Comparison of ENCODE assay signal across 25 cellular contexts in genomic region chr11:108293229-108293628, GRCh38.
DNase-seq lines count a peak whose midpoint lies in the region; ATAC-seq, FAIRE-seq and TF ChIP-seq lines count a peak whose summit lies in the region.
"Had no signal": no experiment of that assay in that cellular context is flagged by ENCODE, and none has a peak within 500 bp of the region (broad histone marks: within the 10 kb centered on the region; RNA-seq: fewer than 3 reads in every experiment).

No MANE protein-coding gene starts in this region.

- in situ Hi-C loops in HepG2 (cut with HindIII; ENCODE audit: extremely low pct_ligation_motif_present, low pct_unique_long_range_greater_than_20kb) (no loop called here), K562 (cut with MboI) (no loop called here)

- BruUV-seq in HepG2 (replicated peaks; lab: Mats Ljungman, UMichigan): no TSS peak
- no TSS peak for BruUV-seq in K562 (replicated peaks; lab: Mats Ljungman, UMichigan)

- H3K36me3 ChIP-seq in HepG2 (replicated peaks in 1 of 2; ENCODE audit: control insufficient read depth in 1 of 2, insufficient read depth in 2 of 2, low read length in 2 of 2) (peaks cover 3 to 46% of the 10 kb centered on the region in 2 experiments; a peak in 4 of 5 replicates), right lobe of liver (peaks cover 0 to 42% (median 7%) of the 10 kb centered on the region in 4 donors), K562 (ENCODE audit: control insufficient read depth, insufficient read depth, low read length) (peaks cover 7% of the 10 kb centered on the region; the same call in 1 of the 3 replicates), kidney (ENCODE audit: control insufficient read depth in 1 of 2, insufficient read depth in 2 of 2, low read length in 2 of 2) (peaks cover 12 to 16% of the 10 kb centered on the region in 2 donors), smooth muscle cell (ENCODE audit: low read depth) (peaks cover 9% of the 10 kb centered on the region)

- peaks cover 15% of the 10 kb centered on the region for H3K4me1 Mint-ChIP-seq in activated T-cell treated with anti-CD3 and anti-CD28 coated beads, Interleukin-2, amount 50 U/mL, for 24 hours (ENCODE audit: low read depth)
- H3K4me1 Mint-ChIP-seq: CD14-positive monocyte had no signal

- intact Hi-C loops in HepG2 (cut with micrococcal nuclease; ENCODE audit: unreplicated experiment): no loop called here
- intact Hi-C loops in right lobe of liver (cut with DNase I): no loop called here
- intact Hi-C loops in K562 (cut with micrococcal nuclease): no loop called here
- intact Hi-C loops in kidney (cut with DNase I): no loop called here

- H3K4me3 ChIP-seq in HepG2 (replicated peaks in 1 of 3; ENCODE audit: insufficient read depth in 1 of 3, low read depth in 2 of 3, low read length in 3 of 3) (no peak overlapping the region), right lobe of liver (no peak overlapping the region), K562 (no peak overlapping the region), kidney (ENCODE audit: low read length in 2 of 2) (no peak overlapping the region), smooth muscle cell (no peak overlapping the region)
- H3K4me3 ChIP-seq: BLaER1 had no signal

- H3K27me3 Mint-ChIP-seq in activated T-cell treated with anti-CD3 and anti-CD28 coated beads, Interleukin-2, amount 50 U/mL, for 24 hours: no peaks in the 10 kb centered on the region
- H3K27me3 Mint-ChIP-seq: CD4-positive, alpha-beta memory T cell; CD4-positive, CD25-positive, alpha-beta regulatory T cell had no signal

- H3K4me1 ChIP-seq in HepG2 (ENCODE audit: insufficient read depth, low read length) (no peaks in the 10 kb centered on the region), right lobe of liver (no peaks in the 10 kb centered on the region), K562 (replicated peaks in 1 of 2; ENCODE audit: control insufficient read depth in 2 of 2, insufficient read depth in 2 of 2, low read length in 2 of 2) (no peaks in the 10 kb centered on the region), kidney (ENCODE audit: control insufficient read depth in 1 of 2, insufficient read depth in 1 of 2, low read depth in 1 of 2, low read length in 2 of 2) (no peaks in the 10 kb centered on the region), smooth muscle cell (ENCODE audit: low read depth) (no peaks in the 10 kb centered on the region)
- H3K4me1 ChIP-seq: BE2C had no signal

- CTCF ChIA-PET in HepG2 (lab: Yijun Ruan, JAX; ENCODE audit: low intra/inter-chr PET ratio, low total read pairs): no interaction called here
- CTCF ChIA-PET in K562 (lab: Yijun Ruan, JAX; ENCODE audit: low intra/inter-chr PET ratio): no interaction called here

- no peak for DNase-seq in HepG2 (ENCODE audit: low spot score)
- DNase-seq in right lobe of liver: no peak
- DNase-seq in K562 (ENCODE audit: extremely low read depth in 1 of 4, low spot score in 3 of 4): no peak
- DNase-seq in kidney: no peak
- no peak for DNase-seq in smooth muscle cell (lab: John Stamatoyannopoulos, UW; ENCODE audit: unreplicated experiment)
- DNase-seq in activated T-cell treated with anti-CD3 and anti-CD28 coated beads, Interleukin-2, amount 50 U/mL, for 24 hours: no peak
- no peak for DNase-seq in HPDE6-E6E7 (ENCODE audit: extremely low spot score)
- DNase-seq: ACHN; BE2C; C1 segment of cervical spinal cord; CD4-positive, alpha-beta memory T cell; CD4-positive, CD25-positive, alpha-beta regulatory T cell; DMS 273 treated with DMSO at 0.1 percent for 48 hours; DMS153; DMS53; DMS79; DND-41; EL; GF-D8 had no signal

- no peaks in the 10 kb centered on the region for H3K9me1 ChIP-seq in K562 (ENCODE audit: control insufficient read depth, insufficient read depth, low read length)

- H3K9ac ChIP-seq in HepG2 (ENCODE audit: insufficient read depth, low read depth, low read length) (no peak overlapping the region), K562 (ENCODE audit: insufficient read depth in 1 of 2, low read depth in 2 of 2, low read length in 2 of 2) (no peak overlapping the region), kidney (ENCODE audit: low read length in 2 of 2) (no peak overlapping the region), smooth muscle cell (ENCODE audit: low read depth) (no peak overlapping the region)
- H3K9ac ChIP-seq: BLaER1 had no signal

- no peak overlapping the region for H3K4me3 Mint-ChIP-seq in activated T-cell treated with anti-CD3 and anti-CD28 coated beads, Interleukin-2, amount 50 U/mL, for 24 hours
- H3K4me3 Mint-ChIP-seq: CD14-positive monocyte; CD4-positive, alpha-beta memory T cell; CD4-positive, CD25-positive, alpha-beta regulatory T cell had no signal

- H3K27ac Mint-ChIP-seq in activated T-cell treated with anti-CD3 and anti-CD28 coated beads, Interleukin-2, amount 50 U/mL, for 24 hours: no peak overlapping the region
- H3K27ac Mint-ChIP-seq: CD14-positive monocyte; CD4-positive, CD25-positive, alpha-beta regulatory T cell had no signal

- POLR2A ChIA-PET in HepG2 (lab: Yijun Ruan, JAX) (no interaction called here), K562 (lab: Yijun Ruan, JAX) (interaction anchor here (0.7 kb wide), 1 partner anchor 1133 kb away, joined by 3 read pairs; no protein-coding TSS in a partner anchor)

- no peaks in the 10 kb centered on the region for H3K9me3 Mint-ChIP-seq in activated T-cell treated with anti-CD3 and anti-CD28 coated beads, Interleukin-2, amount 50 U/mL, for 24 hours
- H3K9me3 Mint-ChIP-seq: CD14-positive monocyte; CD4-positive, alpha-beta memory T cell; CD4-positive, CD25-positive, alpha-beta regulatory T cell had no signal

- no peaks in the 10 kb centered on the region for H3K9me3 ChIP-seq in HepG2 (ENCODE audit: low read length)
- no peaks in the 10 kb centered on the region for H3K9me3 ChIP-seq in right lobe of liver
- H3K9me3 ChIP-seq in K562 (replicated peaks; ENCODE audit: control insufficient read depth, insufficient read depth, low read depth, low read length): no peaks in the 10 kb centered on the region
- H3K9me3 ChIP-seq in kidney (ENCODE audit: control insufficient read depth in 1 of 2, low read length in 2 of 2): no peaks in the 10 kb centered on the region
- H3K9me3 ChIP-seq in smooth muscle cell (replicated peaks; ENCODE audit: low read depth): no peaks in the 10 kb centered on the region
- H3K9me3 ChIP-seq: BE2C, BLaER1 had no signal

- TF ChIP-seq CTCF in HepG2 (CRISPR knock-in tag; IDR thresholded peaks at IDR 0.05) (no peak), right lobe of liver (IDR thresholded peaks at IDR 0.05) (no peak), K562 (IDR thresholded peaks at IDR 0.05 in 2 of 3, conservative IDR thresholded peaks at IDR 0.05 in 1 of 3; ENCODE audit: insufficient read depth in 2 of 3, low read depth in 1 of 3, low read length in 3 of 3) (no peak), kidney (IDR thresholded peaks at IDR 0.05; ENCODE audit: borderline replicate concordance, extremely low read depth, insufficient read depth) (no peak), smooth muscle cell (IDR thresholded peaks at IDR 0.05; ENCODE audit: borderline replicate concordance, insufficient read depth, poor library complexity, severe bottlenecking) (no peak)

- TF ChIP-seq RAD21 in HepG2 (CRISPR knock-in tag; IDR thresholded peaks at IDR 0.05) (no peak), K562 (CRISPR knock-in tag; conservative IDR thresholded peaks at IDR 0.05 in 1 of 2, IDR thresholded peaks at IDR 0.05 in 1 of 2) (no peak)

- H3K27ac ChIP-seq in HepG2 (ENCODE audit: extremely low read length, insufficient read depth, low read length) (no peak overlapping the region), right lobe of liver (no peak overlapping the region), K562 (ENCODE audit: extremely low read depth, low read depth, low read length) (no peak overlapping the region), kidney (ENCODE audit: low read depth in 2 of 2, low read length in 2 of 2) (no peak overlapping the region), smooth muscle cell (ENCODE audit: low read depth) (no peak overlapping the region)
- H3K27ac ChIP-seq: 22Rv1, BLaER1 had no signal

- TF ChIP-seq POLR2A in HepG2 (IDR thresholded peaks at IDR 0.05; ENCODE audit: insufficient read depth in 1 of 2, low read depth in 2 of 2, low read length in 2 of 2) (no peak), right lobe of liver (IDR thresholded peaks at IDR 0.05) (no peak), K562 (conservative IDR thresholded peaks at IDR 0.05) (no peak)

- 97% methylated on average over 3 of the region's 3 CpGs for WGBS in HepG2 (ENCODE audit: low lambda C conversion rate)
- 92% methylated on average over 3 of the region's 3 CpGs for WGBS in right lobe of liver (ENCODE audit: insufficient coverage, low coverage, low lambda C conversion rate, missing lambda C conversion rate)
- WGBS in K562 (ENCODE audit: insufficient coverage, low coverage, missing lambda C conversion rate): 88% methylated on average over 3 of the region's 3 CpGs
- WGBS in smooth muscle cell (ENCODE audit: low lambda C conversion rate): 98% methylated on average over 3 of the region's 3 CpGs

- ATAC-seq in HepG2 (no peak), right lobe of liver (no peak), K562 (no peak)

- H3K79me2 ChIP-seq in HepG2 (ENCODE audit: insufficient read depth, low read length): no peaks in the 10 kb centered on the region
- H3K79me2 ChIP-seq in K562 (ENCODE audit: control insufficient read depth, insufficient read depth, low read length): no peaks in the 10 kb centered on the region
- H3K79me2 ChIP-seq in smooth muscle cell (ENCODE audit: low read depth): no peaks in the 10 kb centered on the region

- H2AFZ ChIP-seq in HepG2 (ENCODE audit: low read length) (no peak overlapping the region), K562 (ENCODE audit: low read depth, low read length) (no peak overlapping the region), smooth muscle cell (ENCODE audit: low read depth) (no peak overlapping the region)

- H3F3A ChIP-seq in smooth muscle cell (ENCODE audit: low read depth): no peaks in the 10 kb centered on the region

- H3K4me2 ChIP-seq in HepG2 (ENCODE audit: low read depth, low read length) (no peak overlapping the region), K562 (ENCODE audit: insufficient read depth, low read length) (no peak overlapping the region), smooth muscle cell (no peak overlapping the region)
- H3K4me2 ChIP-seq: BLaER1 had no signal

- TF ChIP-seq EP300 in HepG2 (IDR thresholded peaks at IDR 0.05; ENCODE audit: low read depth in 2 of 2, low read length in 2 of 2) (no peak), HepG2 (CRISPR knock-in tag; IDR thresholded peaks at IDR 0.05; ENCODE audit: borderline replicate concordance) (no peak), K562 (IDR thresholded peaks at IDR 0.05; ENCODE audit: low read length) (no peak)

- H3K36me3 Mint-ChIP-seq in activated T-cell treated with anti-CD3 and anti-CD28 coated beads, Interleukin-2, amount 50 U/mL, for 24 hours (ENCODE audit: low read depth): peaks cover 64% of the 10 kb centered on the region

- FAIRE-seq in HepG2 (lab: Jason Lieb, UNC) (no peak), G401.6 (lab: Jason Lieb, UNC) (peak; percentile 52), K562 (lab: Jason Lieb, UNC) (no peak), kidney (lab: Jason Lieb, UNC) (peak; percentile 3)
- FAIRE-seq: GM12891, GM19239 had no signal

- H3K27me3 ChIP-seq in HepG2 (ENCODE audit: control insufficient read depth in 1 of 2, insufficient read depth in 2 of 2, low read length in 2 of 2) (no peaks in the 10 kb centered on the region), right lobe of liver (no peaks in the 10 kb centered on the region), K562 (ENCODE audit: control insufficient read depth in 2 of 2, insufficient read depth in 2 of 2, low read length in 2 of 2) (no peaks in the 10 kb centered on the region), smooth muscle cell (ENCODE audit: low read depth) (no peaks in the 10 kb centered on the region)
- H3K27me3 ChIP-seq: BE2C, BLaER1 had no signal

- H4K20me1 ChIP-seq in HepG2 (ENCODE audit: insufficient read depth, low read length): no peaks in the 10 kb centered on the region
- no peaks in the 10 kb centered on the region for H4K20me1 ChIP-seq in K562 (replicated peaks; ENCODE audit: control insufficient read depth, insufficient read depth, low read length)
- no peaks in the 10 kb centered on the region for H4K20me1 ChIP-seq in smooth muscle cell (ENCODE audit: low read depth)
- H4K20me1 ChIP-seq: BLaER1 had no signal

Comparison
In these comparisons a context has a peak if more than half of its experiments do, and no peak if none do; other contexts are left out.
1. Of the 241 proteins assayed by ChIP-seq in both HepG2 and K562: peak only in HepG2: MAFF and MAFK; only in K562: none; in both: none; in neither: 239.